ENCODE assay signal across 12 cellular contexts in genomic region chr5:143261748-143262392, GRCh38.
A peak's percentile ranks its signal among the peaks of the same experiment; 100 is the strongest.
DNase-seq lines count a peak whose midpoint lies in the region; ATAC-seq and TF ChIP-seq lines count a peak whose summit lies in the region.
"Had no signal": no experiment of that assay in that cellular context is flagged by ENCODE, and none has a peak within 500 bp of the region (broad histone marks: within the 10 kb centered on the region; RNA-seq: fewer than 3 reads in every experiment).

No MANE protein-coding gene starts in this region.

- peaks cover 9% of the 10 kb centered on the region for H3K9me3 Mint-ChIP-seq in activated CD8-positive, alpha-beta T cell treated with anti-CD3 and anti-CD28 coated beads for 36 hours
- peaks cover 8% of the 10 kb centered on the region for H3K9me3 Mint-ChIP-seq in activated CD8-positive, alpha-beta T cell treated with anti-CD3 and anti-CD28 coated beads, Interleukin-2, amount 10 ng/mL, durations not matched to agents 7 days and 5 days (ENCODE audit: insufficient read depth)
- H3K9me3 Mint-ChIP-seq in effector memory CD8-positive, alpha-beta T cell = peaks cover 0 to 2% of the 10 kb centered on the region in 2 donors

- peak overlapping the region; percentile 8 for H3K27ac Mint-ChIP-seq in activated CD8-positive, alpha-beta T cell treated with anti-CD3 and anti-CD28 coated beads for 36 hours
- H3K27ac Mint-ChIP-seq in activated CD8-positive, alpha-beta T cell treated with anti-CD3 and anti-CD28 coated beads, Interleukin-2, amount 10 ng/mL, durations not matched to agents 7 days and 5 days = no peak overlapping the region
- no peak overlapping the region for H3K27ac Mint-ChIP-seq in effector memory CD8-positive, alpha-beta T cell
- H3K27ac Mint-ChIP-seq: T-helper 17 cell had no signal

- intact Hi-C loops in activated CD8-positive, alpha-beta T cell treated with anti-CD3 and anti-CD28 coated beads for 36 hours (cut with micrococcal nuclease) = no loop called here
- intact Hi-C loops in prostate gland (cut with DNase I) = no loop called here
- intact Hi-C loops in tibial artery (cut with DNase I; ENCODE audit: low total_unique reads) = no loop called here

- no peak for TF ChIP-seq CTCF in activated CD8-positive, alpha-beta T cell treated with anti-CD3 and anti-CD28 coated beads for 36 hours (IDR thresholded peaks at IDR 0.05)
- TF ChIP-seq CTCF in prostate gland (IDR thresholded peaks at IDR 0.05) = no peak
- TF ChIP-seq CTCF in tibial artery (IDR thresholded peaks at IDR 0.05) = no peak

- ATAC-seq in activated CD8-positive, alpha-beta T cell treated with anti-CD3 and anti-CD28 coated beads for 36 hours = peak; percentile 54
- no peak for ATAC-seq in activated CD8-positive, alpha-beta T cell treated with anti-CD3 and anti-CD28 coated beads, Interleukin-2, amount 10 ng/mL, durations not matched to agents 7 days and 5 days
- ATAC-seq in effector memory CD8-positive, alpha-beta T cell (replicated peaks) = peak; percentile 24
- ATAC-seq: T-helper 17 cell had no signal

- no peaks in the 10 kb centered on the region for H3K27me3 Mint-ChIP-seq in activated CD8-positive, alpha-beta T cell treated with anti-CD3 and anti-CD28 coated beads for 36 hours
- H3K27me3 Mint-ChIP-seq in activated CD8-positive, alpha-beta T cell treated with anti-CD3 and anti-CD28 coated beads, Interleukin-2, amount 10 ng/mL, durations not matched to agents 7 days and 5 days (ENCODE audit: low read depth) = no peaks in the 10 kb centered on the region
- no peaks in the 10 kb centered on the region for H3K27me3 Mint-ChIP-seq in effector memory CD8-positive, alpha-beta T cell
- H3K27me3 Mint-ChIP-seq: T-helper 17 cell had no signal

- H3K27me3 ChIP-seq in prostate gland (replicated peaks; ENCODE audit: insufficient read depth) = no peaks in the 10 kb centered on the region
- H3K27me3 ChIP-seq in tibial artery = no peaks in the 10 kb centered on the region
- H3K27me3 ChIP-seq: BE2C had no signal

- peaks cover 12% of the 10 kb centered on the region for H3K4me1 Mint-ChIP-seq in activated CD8-positive, alpha-beta T cell treated with anti-CD3 and anti-CD28 coated beads for 36 hours (ENCODE audit: low read depth)
- H3K4me1 Mint-ChIP-seq in activated CD8-positive, alpha-beta T cell treated with anti-CD3 and anti-CD28 coated beads, Interleukin-2, amount 10 ng/mL, durations not matched to agents 7 days and 5 days (ENCODE audit: low read depth) = no peaks in the 10 kb centered on the region
- no peaks in the 10 kb centered on the region for H3K4me1 Mint-ChIP-seq in effector memory CD8-positive, alpha-beta T cell (ENCODE audit: low read depth in 2 of 2)

- TF ChIP-seq POLR2A in prostate gland (IDR thresholded peaks at IDR 0.05) = no peak

- no peak overlapping the region for H3K4me3 Mint-ChIP-seq in activated CD8-positive, alpha-beta T cell treated with anti-CD3 and anti-CD28 coated beads for 36 hours
- H3K4me3 Mint-ChIP-seq in activated CD8-positive, alpha-beta T cell treated with anti-CD3 and anti-CD28 coated beads, Interleukin-2, amount 10 ng/mL, durations not matched to agents 7 days and 5 days = no peak overlapping the region
- H3K4me3 Mint-ChIP-seq in effector memory CD8-positive, alpha-beta T cell = no peak overlapping the region
- H3K4me3 Mint-ChIP-seq: T-helper 17 cell had no signal

- DNase-seq in activated CD8-positive, alpha-beta T cell treated with anti-CD3 and anti-CD28 coated beads for 36 hours = peak; percentile 30
- no peak for DNase-seq in activated CD8-positive, alpha-beta T cell treated with anti-CD3 and anti-CD28 coated beads, Interleukin-2, amount 10 ng/mL, durations not matched to agents 7 days and 5 days
- peak; percentile 14 for DNase-seq in OCI-M1 (lab: John Stamatoyannopoulos, UW)
- DNase-seq in effector memory CD8-positive, alpha-beta T cell = no peak
- peak; percentile 31 for DNase-seq in stimulated activated CD4-positive, alpha-beta T cell treated with anti-CD3 and anti-CD28 coated beads, Interleukin-4, amount 100 ng/mL, for 24 hours
- no peak for DNase-seq in DMS153 treated with DMSO at 0.1 percent for 48 hours (lab: John Stamatoyannopoulos, UW; ENCODE audit: unreplicated experiment)
- no peak for DNase-seq in prostate gland (ENCODE audit: low spot score)
- no peak for DNase-seq in tibial artery
- DNase-seq: BE2C; effector CD4-positive, alpha-beta T cell; NCI-H524; T-helper 17 cell had no signal

- H3K27ac ChIP-seq in prostate gland (no peak overlapping the region), tibial artery (no peak overlapping the region)

- no peaks in the 10 kb centered on the region for H3K36me3 ChIP-seq in prostate gland
- no peaks in the 10 kb centered on the region for H3K36me3 ChIP-seq in tibial artery
- H3K36me3 ChIP-seq: BE2C had no signal

- POLR2A ChIA-PET in activated CD8-positive, alpha-beta T cell treated with anti-CD3 and anti-CD28 coated beads for 36 hours (lab: Charles Lee) = interaction anchor here (1.0 kb wide), 1 partner anchor 23 kb away, joined by 3 read pairs; no protein-coding TSS in a partner anchor
- POLR2A ChIA-PET in activated CD8-positive, alpha-beta T cell treated with anti-CD3 and anti-CD28 coated beads, Interleukin-2, amount 10 ng/mL, durations not matched to agents 7 days and 5 days (lab: Charles Lee) = no interaction called here

- H3K36me3 Mint-ChIP-seq in activated CD8-positive, alpha-beta T cell treated with anti-CD3 and anti-CD28 coated beads for 36 hours (ENCODE audit: low read depth) = peaks cover 3% of the 10 kb centered on the region
- no peaks in the 10 kb centered on the region for H3K36me3 Mint-ChIP-seq in activated CD8-positive, alpha-beta T cell treated with anti-CD3 and anti-CD28 coated beads, Interleukin-2, amount 10 ng/mL, durations not matched to agents 7 days and 5 days (ENCODE audit: low read depth)
- H3K36me3 Mint-ChIP-seq in effector memory CD8-positive, alpha-beta T cell (ENCODE audit: insufficient read depth) = no peaks in the 10 kb centered on the region

- WGBS in prostate gland = 95% methylated on average over 7 of the region's 7 CpGs

- H3K4me1 ChIP-seq in prostate gland (replicated peaks) (no peaks in the 10 kb centered on the region), tibial artery (no peaks in the 10 kb centered on the region)
- H3K4me1 ChIP-seq: BE2C had no signal

- H3K9me3 ChIP-seq in prostate gland (no peaks in the 10 kb centered on the region), tibial artery (peaks cover 0 to 3% (median 0%) of the 10 kb centered on the region in 3 donors)
- H3K9me3 ChIP-seq: BE2C had no signal

- CTCF ChIA-PET in activated CD8-positive, alpha-beta T cell treated with anti-CD3 and anti-CD28 coated beads for 36 hours (lab: Charles Lee) = no interaction called here
- CTCF ChIA-PET in activated CD8-positive, alpha-beta T cell treated with anti-CD3 and anti-CD28 coated beads, Interleukin-2, amount 10 ng/mL, durations not matched to agents 7 days and 5 days (lab: Charles Lee) = no interaction called here

- no peak overlapping the region for H3K4me3 ChIP-seq in prostate gland
- H3K4me3 ChIP-seq in tibial artery = no peak overlapping the region

Comparison
In these comparisons a context has a peak if more than half of its experiments do, and no peak if none do; other contexts are left out.
1. DNase-seq: peak in activated CD8-positive, alpha-beta T cell treated with anti-CD3 and anti-CD28 coated beads for 36 hours (single experiment), OCI-M1 (single experiment) and stimulated activated CD4-positive, alpha-beta T cell treated with anti-CD3 and anti-CD28 coated beads, Interleukin-4, amount 100 ng/mL, for 24 hours (single experiment); none in activated CD8-positive, alpha-beta T cell treated with anti-CD3 and anti-CD28 coated beads, Interleukin-2, amount 10 ng/mL, durations not matched to agents 7 days and 5 days (single experiment), effector memory CD8-positive, alpha-beta T cell (0 of 3), DMS153 treated with DMSO at 0.1 percent for 48 hours (single experiment), prostate gland (single experiment) and tibial artery (0 of 2).